18 cellular contexts compared by ENCODE assay signal in genomic region chr5:75364571-75365280, GRCh38. TPM values are rescaled to one million over a fixed set of nuclear protein-coding genes. Genes with fewer than 3 reads are reported as not detected.
DNase-seq lines count a peak whose midpoint lies in the region; ATAC-seq and TF ChIP-seq lines count a peak whose summit lies in the region.
"Had no signal": no experiment of that assay in that cellular context is flagged by ENCODE, and none has a peak within 500 bp of the region (broad histone marks: within the 10 kb centered on the region; RNA-seq: fewer than 3 reads in every experiment).

No MANE protein-coding gene starts in this region.

- H3K9me3 ChIP-seq in RWPE2 (ENCODE audit: severe bottlenecking), result no peaks in the 10 kb centered on the region
- H3K9me3 ChIP-seq: heart left ventricle had no signal

- H3K4me3 ChIP-seq in RWPE2 (ENCODE audit: severe bottlenecking), result no peak overlapping the region
- H3K4me3 ChIP-seq: heart left ventricle, skin epidermis had no signal

- POLR2A ChIA-PET in RWPE1 (lab: Yijun Ruan, JAX; ENCODE audit: low non-redundant PET), result no interaction called here

- peaks cover 6% of the 10 kb centered on the region for H3K4me1 ChIP-seq in RWPE2 (ENCODE audit: insufficient read depth, poor library complexity, severe bottlenecking)

- no peak overlapping the region for H3K4me3 Mint-ChIP-seq in activated naive CD8-positive, alpha-beta T cell treated with anti-CD3 and anti-CD28 coated beads for 36 hours
- no peak overlapping the region for H3K4me3 Mint-ChIP-seq in activated naive CD8-positive, alpha-beta T cell treated with anti-CD3 and anti-CD28 coated beads, Interleukin-2, amount 50 U/mL, for 24 hours
- no peak overlapping the region for H3K4me3 Mint-ChIP-seq in memory B cell
- H3K4me3 Mint-ChIP-seq: activated CD4-positive, alpha-beta T cell treated with anti-CD3 and anti-CD28 coated beads, Interleukin-2, amount 10 ng/mL, durations not matched to agents 7 days and 5 days; activated naive CD8-positive, alpha-beta T cell; activated T-helper 17 cell treated with anti-CD3 and anti-CD28 coated beads, Interleukin-2, amount 50 U/mL, for 72 hours; CD14-positive monocyte; central memory CD8-positive, alpha-beta T cell had no signal

- ATAC-seq in activated naive CD8-positive, alpha-beta T cell treated with anti-CD3 and anti-CD28 coated beads, Interleukin-2, amount 50 U/mL, for 24 hours, result no peak
- ATAC-seq in RWPE2 (ENCODE audit: low read depth) (0 out of 3 replicates have a peak, but pooled peaks have one; percentile 4), memory B cell (ENCODE audit: low read depth) (no peak), GM21529 (IDR thresholded peaks at IDR 0.05; ENCODE audit: unreplicated experiment) (no peak)
- ATAC-seq: activated T-helper 17 cell treated with anti-CD3 and anti-CD28 coated beads, Interleukin-2, amount 50 U/mL, for 72 hours had no signal

- H3K27ac ChIP-seq in RWPE2 (ENCODE audit: poor library complexity, severe bottlenecking) (no peak overlapping the region), RWPE1 (no peak overlapping the region)
- H3K27ac ChIP-seq: heart left ventricle, KMS-11, skin epidermis had no signal

- no peaks in the 10 kb centered on the region for H3K27me3 Mint-ChIP-seq in activated naive CD8-positive, alpha-beta T cell treated with anti-CD3 and anti-CD28 coated beads for 36 hours
- no peaks in the 10 kb centered on the region for H3K27me3 Mint-ChIP-seq in activated naive CD8-positive, alpha-beta T cell treated with anti-CD3 and anti-CD28 coated beads, Interleukin-2, amount 50 U/mL, for 24 hours
- H3K27me3 Mint-ChIP-seq in memory B cell, result no peaks in the 10 kb centered on the region
- H3K27me3 Mint-ChIP-seq: activated CD4-positive, alpha-beta T cell treated with anti-CD3 and anti-CD28 coated beads, Interleukin-2, amount 10 ng/mL, durations not matched to agents 7 days and 5 days; activated naive CD8-positive, alpha-beta T cell; activated T-helper 17 cell treated with anti-CD3 and anti-CD28 coated beads, Interleukin-2, amount 50 U/mL, for 72 hours; central memory CD8-positive, alpha-beta T cell had no signal

- TF ChIP-seq CTCF in RWPE2 (IDR thresholded peaks at IDR 0.05; ENCODE audit: poor library complexity, severe bottlenecking) (no peak), RWPE1 (conservative IDR thresholded peaks at IDR 0.05; ENCODE audit: low read depth) (no peak)

- no peaks in the 10 kb centered on the region for H3K27me3 ChIP-seq in RWPE2 (ENCODE audit: insufficient read depth, poor library complexity, severe bottlenecking)
- H3K27me3 ChIP-seq: heart left ventricle had no signal

- H3K9me3 Mint-ChIP-seq in activated naive CD8-positive, alpha-beta T cell treated with anti-CD3 and anti-CD28 coated beads for 36 hours, result no peaks in the 10 kb centered on the region
- no peaks in the 10 kb centered on the region for H3K9me3 Mint-ChIP-seq in activated naive CD8-positive, alpha-beta T cell treated with anti-CD3 and anti-CD28 coated beads, Interleukin-2, amount 50 U/mL, for 24 hours
- no peaks in the 10 kb centered on the region for H3K9me3 Mint-ChIP-seq in memory B cell
- H3K9me3 Mint-ChIP-seq: activated CD4-positive, alpha-beta T cell treated with anti-CD3 and anti-CD28 coated beads, Interleukin-2, amount 10 ng/mL, durations not matched to agents 7 days and 5 days; activated T-helper 17 cell treated with anti-CD3 and anti-CD28 coated beads, Interleukin-2, amount 50 U/mL, for 72 hours; central memory CD8-positive, alpha-beta T cell had no signal

- H3K4me1 Mint-ChIP-seq in activated naive CD8-positive, alpha-beta T cell treated with anti-CD3 and anti-CD28 coated beads for 36 hours, result peaks cover 4% of the 10 kb centered on the region
- H3K4me1 Mint-ChIP-seq in activated naive CD8-positive, alpha-beta T cell treated with anti-CD3 and anti-CD28 coated beads, Interleukin-2, amount 50 U/mL, for 24 hours, result peaks cover 5% of the 10 kb centered on the region
- H3K4me1 Mint-ChIP-seq in memory B cell, result peaks cover 6% of the 10 kb centered on the region
- H3K4me1 Mint-ChIP-seq: CD14-positive monocyte; central memory CD8-positive, alpha-beta T cell had no signal

- H3K36me3 ChIP-seq in RWPE2 (ENCODE audit: low read depth), result peaks cover 35% of the 10 kb centered on the region

- H3K36me3 Mint-ChIP-seq in activated naive CD8-positive, alpha-beta T cell treated with anti-CD3 and anti-CD28 coated beads for 36 hours, result peaks cover 21% of the 10 kb centered on the region
- H3K36me3 Mint-ChIP-seq in activated naive CD8-positive, alpha-beta T cell treated with anti-CD3 and anti-CD28 coated beads, Interleukin-2, amount 50 U/mL, for 24 hours (ENCODE audit: low read depth), result peaks cover 23% of the 10 kb centered on the region
- peaks cover 6% of the 10 kb centered on the region for H3K36me3 Mint-ChIP-seq in memory B cell

- no peak for DNase-seq in activated naive CD8-positive, alpha-beta T cell treated with anti-CD3 and anti-CD28 coated beads for 36 hours
- DNase-seq in activated naive CD8-positive, alpha-beta T cell treated with anti-CD3 and anti-CD28 coated beads, Interleukin-2, amount 50 U/mL, for 24 hours, result no peak
- DNase-seq in RWPE2 (ENCODE audit: low spot score), result no peak
- DNase-seq in memory B cell (ENCODE audit: low spot score in 2 of 2), result no peak
- DNase-seq in Ammon's horn (ENCODE audit: low spot score), result no peak
- no peak for DNase-seq in RWPE1 (ENCODE audit: low spot score)
- DNase-seq: activated CD4-positive, alpha-beta T cell treated with anti-CD3 and anti-CD28 coated beads, Interleukin-2, amount 10 ng/mL, durations not matched to agents 7 days and 5 days; GOT3; heart left ventricle; NCI-H1436 treated with DMSO at 0.1 percent for 48 hours; T-helper 2 cell had no signal

- H3K27ac Mint-ChIP-seq in activated naive CD8-positive, alpha-beta T cell treated with anti-CD3 and anti-CD28 coated beads for 36 hours, result peak overlapping the region; percentile 55
- no peak overlapping the region for H3K27ac Mint-ChIP-seq in activated naive CD8-positive, alpha-beta T cell treated with anti-CD3 and anti-CD28 coated beads, Interleukin-2, amount 50 U/mL, for 24 hours
- H3K27ac Mint-ChIP-seq in memory B cell, result peak overlapping the region; percentile 63
- H3K27ac Mint-ChIP-seq: activated CD4-positive, alpha-beta T cell treated with anti-CD3 and anti-CD28 coated beads, Interleukin-2, amount 10 ng/mL, durations not matched to agents 7 days and 5 days; activated naive CD8-positive, alpha-beta T cell had no signal

- CTCF ChIA-PET in RWPE1 (lab: Yijun Ruan, JAX), result interaction anchor here (0.6 to 0.9 kb wide), 2 partner anchors 9 to 897 kb away, joined by 3 read pairs; no protein-coding TSS in a partner anchor

RNA-seq across cellular contexts. Expression of gene HMGCR, which starts 27.7 kb away (rescaled TPM):
- total RNA-seq in activated naive CD8-positive, alpha-beta T cell treated with anti-CD3 and anti-CD28 coated beads for 36 hours, result 10 to 100 TPM; 48.1 to 48.3 TPM
